ENCODE assay signal across 21 cellular contexts in genomic region chr17:58617563-58617962, GRCh38.
"Had no signal": no experiment of that assay in that cellular context is flagged by ENCODE, and none has a peak within 500 bp of the region (broad histone marks: within the 10 kb centered on the region; RNA-seq: fewer than 3 reads in every experiment).

No MANE protein-coding gene starts in this region.

- H3K9me3 ChIP-seq: esophagus muscularis mucosa, left lung, right atrium auricular region had no signal

- H3K27ac ChIP-seq: esophagus muscularis mucosa, left lung, right atrium auricular region had no signal

- H3K9me3 Mint-ChIP-seq: activated naive CD8-positive, alpha-beta T cell treated with anti-CD3 and anti-CD28 coated beads, Interleukin-2, amount 10 ng/mL, durations not matched to agents 7 days and 5 days; activated T-helper 1 cell treated with anti-CD3 and anti-CD28 coated beads, Interleukin-12 subunit alpha, Interleukin-12 subunit beta, Interleukin-2, Interleukin-4 antibody, amounts not matched to agents 30 ng/mL and 10 ng/mL and 1 ng/mL, durations not matched to agents 14 hours and 24 hours and 36 hours; memory B cell; natural killer cell; stimulated activated naive CD8-positive, alpha-beta T cell treated with anti-CD3 and anti-CD28 coated beads, Interleukin-15, Interleukin-2, amounts not matched to agents 100 ng/mL and 50 ng/mL, for 24 hours; T-cell; type B pancreatic cell had no signal

- H3K4me3 Mint-ChIP-seq: activated naive CD8-positive, alpha-beta T cell treated with anti-CD3 and anti-CD28 coated beads, Interleukin-2, amount 10 ng/mL, durations not matched to agents 7 days and 5 days; activated T-helper 1 cell treated with anti-CD3 and anti-CD28 coated beads, Interleukin-12 subunit alpha, Interleukin-12 subunit beta, Interleukin-2, Interleukin-4 antibody, amounts not matched to agents 30 ng/mL and 10 ng/mL and 1 ng/mL, durations not matched to agents 14 hours and 24 hours and 36 hours; memory B cell; natural killer cell; stimulated activated naive CD8-positive, alpha-beta T cell treated with anti-CD3 and anti-CD28 coated beads, Interleukin-15, Interleukin-2, amounts not matched to agents 100 ng/mL and 50 ng/mL, for 24 hours; T-cell; type B pancreatic cell had no signal

- H3K36me3 ChIP-seq: esophagus muscularis mucosa, left lung, right atrium auricular region had no signal

- H3K4me1 Mint-ChIP-seq: natural killer cell had no signal

- H3K27me3 Mint-ChIP-seq: activated naive CD8-positive, alpha-beta T cell treated with anti-CD3 and anti-CD28 coated beads, Interleukin-2, amount 10 ng/mL, durations not matched to agents 7 days and 5 days; memory B cell; stimulated activated naive CD8-positive, alpha-beta T cell treated with anti-CD3 and anti-CD28 coated beads, Interleukin-15, Interleukin-2, amounts not matched to agents 100 ng/mL and 50 ng/mL, for 24 hours; T-cell; type B pancreatic cell had no signal

- DNase-seq: activated CD4-positive, alpha-beta T cell treated with anti-CD3 and anti-CD28 coated beads for 4 hours; activated CD8-positive, alpha-beta memory T cell treated with anti-CD3 and anti-CD28 coated beads, Interleukin-2, amount 50 U/mL, for 48 hours; activated naive CD8-positive, alpha-beta T cell treated with anti-CD3 and anti-CD28 coated beads, Interleukin-2, amount 10 ng/mL, durations not matched to agents 7 days and 5 days; aorta; cortex of kidney; effector CD4-positive, alpha-beta T cell; kidney; left lung; natural killer cell; small intestine; stimulated activated CD4-positive, alpha-beta T cell treated with anti-CD3 and anti-CD28 coated beads, Interleukin-4, amount 100 ng/mL, for 4 hours; stimulated activated CD8-positive, alpha-beta memory T cell treated with anti-CD3 and anti-CD28 coated beads, Interleukin-4, amount 100 ng/mL, for 48 hours; T-cell; T-helper 9 cell had no signal

- ATAC-seq: left lung, natural killer cell, T-cell had no signal

- H3K27ac Mint-ChIP-seq: activated naive CD8-positive, alpha-beta T cell treated with anti-CD3 and anti-CD28 coated beads, Interleukin-2, amount 10 ng/mL, durations not matched to agents 7 days and 5 days; activated T-helper 1 cell treated with anti-CD3 and anti-CD28 coated beads, Interleukin-12 subunit alpha, Interleukin-12 subunit beta, Interleukin-2, Interleukin-4 antibody, amounts not matched to agents 30 ng/mL and 10 ng/mL and 1 ng/mL, durations not matched to agents 14 hours and 24 hours and 36 hours; memory B cell; natural killer cell; progenitor cell of endocrine pancreas; stimulated activated naive CD8-positive, alpha-beta T cell treated with anti-CD3 and anti-CD28 coated beads, Interleukin-15, Interleukin-2, amounts not matched to agents 100 ng/mL and 50 ng/mL, for 24 hours; T-cell; type B pancreatic cell had no signal

- H3K27me3 ChIP-seq: esophagus muscularis mucosa, left lung, right atrium auricular region had no signal

- H3K36me3 Mint-ChIP-seq: activated naive CD8-positive, alpha-beta T cell treated with anti-CD3 and anti-CD28 coated beads, Interleukin-2, amount 10 ng/mL, durations not matched to agents 7 days and 5 days; memory B cell; natural killer cell; T-cell; type B pancreatic cell had no signal

- H3K4me1 ChIP-seq: esophagus muscularis mucosa, right atrium auricular region had no signal

- FAIRE-seq: kidney, small intestine had no signal

- H3K4me3 ChIP-seq: esophagus muscularis mucosa, left lung, right atrium auricular region had no signal
